2 cellular contexts compared by ENCODE assay signal in genomic region chr10:96112531-96112930, GRCh38.
A peak's percentile ranks its signal among the peaks of the same experiment; 100 is the strongest.
TF ChIP-seq lines count a peak whose summit lies in the region.

No MANE protein-coding gene starts in this region.

TF ChIP-seq in K562, 482 proteins besides CTCF, POLR2A, EP300 and RAD21 (continues in another document):
- TF ChIP-seq BMI1 (IDR thresholded peaks at IDR 0.05; ENCODE audit: low read length) (no peak), ARID1B (IDR thresholded peaks at IDR 0.05) (peak; percentile 34; the same call in 1 of the 2 replicates), KDM1A (IDR thresholded peaks at IDR 0.05) (no peak), FOXJ2 (tag; IDR thresholded peaks at IDR 0.05) (no peak), NR1H2 (CRISPR knock-in tag; IDR thresholded peaks at IDR 0.05) (no peak), E2F3 (CRISPR knock-in tag; IDR thresholded peaks at IDR 0.05) (no peak), MTF1 (CRISPR knock-in tag; IDR thresholded peaks at IDR 0.05; ENCODE audit: borderline replicate concordance) (no peak), NELFE (IDR thresholded peaks at IDR 0.05; ENCODE audit: insufficient read depth, insufficient read length) (no peak), CBFA2T2 (conservative IDR thresholded peaks at IDR 0.05) (no peak), CGGBP1 (CRISPR knock-in tag; IDR thresholded peaks at IDR 0.05) (no peak), IFI16 (CRISPR knock-in tag; IDR thresholded peaks at IDR 0.05) (no peak), JUND (IDR thresholded peaks at IDR 0.05; ENCODE audit: borderline replicate concordance, low read depth, low read length) (no peak; the same call in 1 of the 2 replicates), JUND (tag; IDR thresholded peaks at IDR 0.05; ENCODE audit: borderline replicate concordance, low read depth, low read length) (0 out of 3 replicates have a peak, but pooled peaks have one; percentile 19), ZNF79 (CRISPR knock-in tag; IDR thresholded peaks at IDR 0.05; ENCODE audit: low read depth) (no peak), ZBTB49 (CRISPR knock-in tag; IDR thresholded peaks at IDR 0.05; ENCODE audit: borderline replicate concordance) (no peak), ARID4B (CRISPR knock-in tag; IDR thresholded peaks at IDR 0.05) (no peak), ZNF449 (CRISPR knock-in tag; IDR thresholded peaks at IDR 0.05) (no peak), IRF9 (tag; IDR thresholded peaks at IDR 0.05) (no peak)

TF ChIP-seq in H1, 55 proteins besides CTCF, POLR2A, EP300 and RAD21:
- TF ChIP-seq SIN3A (conservative IDR thresholded peaks at IDR 0.05 in 1 of 2, IDR thresholded peaks at IDR 0.05 in 1 of 2; ENCODE audit: low read depth in 1 of 2, low read length in 2 of 2), result no peak
- TF ChIP-seq TAF1 (IDR thresholded peaks at IDR 0.05; ENCODE audit: low read depth, low read length), result no peak
- no peak for TF ChIP-seq KDM5A (IDR thresholded peaks at IDR 0.05; ENCODE audit: low read length)
- no peak for TF ChIP-seq FOSL1 (IDR thresholded peaks at IDR 0.05; ENCODE audit: insufficient read depth, low read depth, low read length)
- TF ChIP-seq RXRA (IDR thresholded peaks at IDR 0.05; ENCODE audit: insufficient read depth, low read depth, low read length), result no peak
- TF ChIP-seq CEBPB (IDR thresholded peaks at IDR 0.05; ENCODE audit: low read depth, low read length), result no peak
- no peak for TF ChIP-seq SIX5 (IDR thresholded peaks at IDR 0.05; ENCODE audit: low read depth, low read length)
- TF ChIP-seq NRF1 (IDR thresholded peaks at IDR 0.05; ENCODE audit: low read depth, low read length), result no peak
- TF ChIP-seq TAF7 (optimal IDR thresholded peaks at IDR 0.05; ENCODE audit: borderline replicate concordance, low read depth, low read length), result no peak
- no peak for TF ChIP-seq POLR2AphosphoS5 (IDR thresholded peaks at IDR 0.05; ENCODE audit: low read depth, low read length)
